1 cellular context compared by ENCODE assay signal in the genomic region with DNA sequence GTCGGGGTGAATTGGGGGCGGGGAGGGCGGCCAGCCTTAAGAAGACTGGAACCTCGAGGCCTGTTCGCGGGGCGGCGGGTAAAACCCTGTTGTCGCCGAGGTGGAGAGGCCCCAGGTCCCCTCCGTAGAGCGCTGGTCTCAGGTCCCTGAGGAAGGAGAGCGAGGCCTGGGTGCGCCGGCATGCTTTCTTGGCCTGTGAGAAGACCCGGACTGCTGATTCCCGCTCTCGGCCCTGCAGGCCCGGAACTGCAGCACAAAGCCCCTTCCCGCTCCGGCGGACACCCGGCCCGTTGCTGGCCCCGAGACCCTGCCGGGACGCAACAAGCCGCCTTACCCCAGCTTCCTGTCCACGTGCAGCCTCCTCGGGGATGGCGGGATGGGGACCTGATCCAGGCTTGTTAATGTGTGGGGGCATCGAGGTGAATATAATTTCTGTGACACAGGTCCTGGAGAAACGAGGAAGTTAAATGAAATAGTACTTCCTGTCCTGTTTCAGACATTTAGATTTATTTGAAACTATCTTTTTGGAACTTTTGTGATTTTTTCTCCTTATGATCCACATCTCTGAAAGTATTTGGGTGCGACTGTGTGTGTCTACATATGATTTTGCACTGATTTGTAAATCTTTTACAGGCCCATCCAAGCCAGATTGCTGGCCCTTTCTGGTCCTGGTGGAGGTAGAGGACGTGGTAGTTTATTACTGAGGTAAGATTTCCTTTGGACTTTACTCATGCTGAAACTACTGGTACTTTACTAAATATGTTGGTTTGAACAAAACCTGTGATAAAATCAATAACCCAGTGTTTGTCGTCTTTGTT.
TF ChIP-seq lines count a peak whose summit lies in the region.

No MANE protein-coding gene starts in this region.

TF ChIP-seq in HepG2, 621 proteins besides CTCF, POLR2A, EP300 and RAD21 (continued from another document and continues in another):
- TF ChIP-seq, protein P1, sequence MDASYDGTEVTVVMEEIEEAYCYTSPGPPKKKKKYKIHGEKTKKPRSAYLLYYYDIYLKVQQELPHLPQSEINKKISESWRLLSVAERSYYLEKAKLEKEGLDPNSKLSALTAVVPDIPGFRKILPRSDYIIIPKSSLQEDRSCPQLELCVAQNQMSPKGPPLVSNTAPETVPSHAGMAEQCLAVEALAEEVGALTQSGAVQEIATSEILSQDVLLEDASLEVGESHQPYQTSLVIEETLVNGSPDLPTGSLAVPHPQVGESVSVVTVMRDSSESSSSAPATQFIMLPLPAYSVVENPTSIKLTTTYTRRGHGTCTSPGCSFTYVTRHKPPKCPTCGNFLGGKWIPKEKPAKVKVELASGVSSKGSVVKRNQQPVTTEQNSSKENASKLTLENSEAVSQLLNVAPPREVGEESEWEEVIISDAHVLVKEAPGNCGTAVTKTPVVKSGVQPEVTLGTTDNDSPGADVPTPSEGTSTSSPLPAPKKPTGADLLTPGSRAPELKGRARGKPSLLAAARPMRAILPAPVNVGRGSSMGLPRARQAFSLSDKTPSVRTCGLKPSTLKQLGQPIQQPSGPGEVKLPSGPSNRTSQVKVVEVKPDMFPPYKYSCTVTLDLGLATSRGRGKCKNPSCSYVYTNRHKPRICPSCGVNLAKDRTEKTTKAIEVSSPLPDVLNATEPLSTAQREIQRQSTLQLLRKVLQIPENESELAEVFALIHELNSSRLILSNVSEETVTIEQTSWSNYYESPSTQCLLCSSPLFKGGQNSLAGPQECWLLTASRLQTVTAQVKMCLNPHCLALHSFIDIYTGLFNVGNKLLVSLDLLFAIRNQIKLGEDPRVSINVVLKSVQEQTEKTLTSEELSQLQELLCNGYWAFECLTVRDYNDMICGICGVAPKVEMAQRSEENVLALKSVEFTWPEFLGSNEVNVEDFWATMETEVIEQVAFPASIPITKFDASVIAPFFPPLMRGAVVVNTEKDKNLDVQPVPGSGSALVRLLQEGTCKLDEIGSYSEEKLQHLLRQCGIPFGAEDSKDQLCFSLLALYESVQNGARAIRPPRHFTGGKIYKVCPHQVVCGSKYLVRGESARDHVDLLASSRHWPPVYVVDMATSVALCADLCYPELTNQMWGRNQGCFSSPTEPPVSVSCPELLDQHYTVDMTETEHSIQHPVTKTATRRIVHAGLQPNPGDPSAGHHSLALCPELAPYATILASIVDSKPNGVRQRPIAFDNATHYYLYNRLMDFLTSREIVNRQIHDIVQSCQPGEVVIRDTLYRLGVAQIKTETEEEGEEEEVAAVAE (CRISPR knock-in tag; IDR thresholded peaks at IDR 0.05; ENCODE audit: borderline replicate concordance) = no peak
- peak; percentile 68; the same call in 1 of the 2 replicates for TF ChIP-seq ZNF343 (CRISPR knock-in tag; IDR thresholded peaks at IDR 0.05)
- TF ChIP-seq ZFP37 (CRISPR knock-in tag; IDR thresholded peaks at IDR 0.05; ENCODE audit: borderline replicate concordance) = no peak
- TF ChIP-seq CREB1 (IDR thresholded peaks at IDR 0.05) = no peak
- no peak for TF ChIP-seq CREB1 (CRISPR knock-in tag; IDR thresholded peaks at IDR 0.05)
- TF ChIP-seq, protein P2, sequence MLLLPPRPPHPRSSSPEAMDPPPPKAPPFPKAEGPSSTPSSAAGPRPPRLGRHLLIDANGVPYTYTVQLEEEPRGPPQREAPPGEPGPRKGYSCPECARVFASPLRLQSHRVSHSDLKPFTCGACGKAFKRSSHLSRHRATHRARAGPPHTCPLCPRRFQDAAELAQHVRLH (CRISPR knock-in tag; IDR thresholded peaks at IDR 0.05; ENCODE audit: borderline replicate concordance, low read depth) = peak; percentile 9; the same call in 1 of the 2 replicates
- TF ChIP-seq NFKBIZ (CRISPR knock-in tag; IDR thresholded peaks at IDR 0.05) = 0 out of 2 replicates have a peak, but pooled peaks have one; percentile 1
- TF ChIP-seq ZBTB7A (CRISPR knock-in tag; IDR thresholded peaks at IDR 0.05) = peak; percentile 78
- no peak; the same call in 1 of the 2 replicates for TF ChIP-seq ZNF678 (CRISPR knock-in tag; IDR thresholded peaks at IDR 0.05)
- peak; percentile 91; the same call in 1 of the 2 replicates for TF ChIP-seq ZNF879 (CRISPR knock-in tag; IDR thresholded peaks at IDR 0.05)
- no peak for TF ChIP-seq SIN3B (IDR thresholded peaks at IDR 0.05; ENCODE audit: low read length)
- TF ChIP-seq AKAP8 (CRISPR knock-in tag; IDR thresholded peaks at IDR 0.05) = peak; percentile 40; the same call in 1 of the 2 replicates
- TF ChIP-seq YEATS4 (CRISPR knock-in tag; IDR thresholded peaks at IDR 0.05; ENCODE audit: borderline replicate concordance) = peak; percentile 65
- TF ChIP-seq KLF15 (CRISPR knock-in tag; IDR thresholded peaks at IDR 0.05; ENCODE audit: borderline replicate concordance) = peak; percentile 23; the same call in 1 of the 2 replicates
- 0 out of 2 replicates have a peak, but pooled peaks have one; percentile 20 for TF ChIP-seq SIX4 (CRISPR knock-in tag; IDR thresholded peaks at IDR 0.05)
- peak; percentile 59 for TF ChIP-seq BHLHE40 (IDR thresholded peaks at IDR 0.05; ENCODE audit: low read length)
- TF ChIP-seq, protein P3, sequence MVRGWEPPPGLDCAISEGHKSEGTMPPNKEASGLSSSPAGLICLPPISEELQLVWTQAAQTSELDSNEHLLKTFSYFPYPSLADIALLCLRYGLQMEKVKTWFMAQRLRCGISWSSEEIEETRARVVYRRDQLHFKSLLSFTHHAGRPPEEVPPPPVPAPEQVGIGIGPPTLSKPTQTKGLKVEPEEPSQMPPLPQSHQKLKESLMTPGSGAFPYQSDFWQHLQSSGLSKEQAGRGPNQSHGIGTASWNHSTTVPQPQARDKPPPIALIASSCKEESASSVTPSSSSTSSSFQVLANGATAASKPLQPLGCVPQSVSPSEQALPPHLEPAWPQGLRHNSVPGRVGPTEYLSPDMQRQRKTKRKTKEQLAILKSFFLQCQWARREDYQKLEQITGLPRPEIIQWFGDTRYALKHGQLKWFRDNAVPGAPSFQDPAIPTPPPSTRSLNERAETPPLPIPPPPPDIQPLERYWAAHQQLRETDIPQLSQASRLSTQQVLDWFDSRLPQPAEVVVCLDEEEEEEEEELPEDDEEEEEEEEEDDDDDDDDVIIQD (CRISPR knock-in tag; IDR thresholded peaks at IDR 0.05; ENCODE audit: low read depth) = peak; percentile 22; the same call in 1 of the 2 replicates
- peak; percentile 96 for TF ChIP-seq SMAD9 (CRISPR knock-in tag; IDR thresholded peaks at IDR 0.05)
- TF ChIP-seq MIER2 (CRISPR knock-in tag; IDR thresholded peaks at IDR 0.05) = peak; percentile 70; the same call in 1 of the 2 replicates
- TF ChIP-seq ZNF329 (CRISPR knock-in tag; IDR thresholded peaks at IDR 0.05; ENCODE audit: low read depth) = peak; percentile 49; the same call in 1 of the 2 replicates
- TF ChIP-seq ZNF543 (CRISPR knock-in tag; IDR thresholded peaks at IDR 0.05) = peak; percentile 87
- TF ChIP-seq DNMT3B (CRISPR knock-in tag; conservative IDR thresholded peaks at IDR 0.05) = no peak; the same call in 1 of the 2 replicates
- no peak for TF ChIP-seq JDP2 (CRISPR knock-in tag; IDR thresholded peaks at IDR 0.05; ENCODE audit: borderline replicate concordance)
- no peak for TF ChIP-seq KDM6A (CRISPR knock-in tag; IDR thresholded peaks at IDR 0.05; ENCODE audit: low read depth)
- no peak; the same call in 1 of the 2 replicates for TF ChIP-seq NR2C2 (CRISPR knock-in tag; IDR thresholded peaks at IDR 0.05; ENCODE audit: borderline replicate concordance)
- no peak for TF ChIP-seq SETDB1 (CRISPR knock-in tag; IDR thresholded peaks at IDR 0.05; ENCODE audit: borderline replicate concordance)
- TF ChIP-seq ZBTB38 (CRISPR knock-in tag; IDR thresholded peaks at IDR 0.05) = no peak; the same call in 1 of the 2 replicates
- peak; percentile 92; the same call in 1 of the 2 replicates for TF ChIP-seq NFATC3 (CRISPR knock-in tag; IDR thresholded peaks at IDR 0.05)
- TF ChIP-seq, protein P4, sequence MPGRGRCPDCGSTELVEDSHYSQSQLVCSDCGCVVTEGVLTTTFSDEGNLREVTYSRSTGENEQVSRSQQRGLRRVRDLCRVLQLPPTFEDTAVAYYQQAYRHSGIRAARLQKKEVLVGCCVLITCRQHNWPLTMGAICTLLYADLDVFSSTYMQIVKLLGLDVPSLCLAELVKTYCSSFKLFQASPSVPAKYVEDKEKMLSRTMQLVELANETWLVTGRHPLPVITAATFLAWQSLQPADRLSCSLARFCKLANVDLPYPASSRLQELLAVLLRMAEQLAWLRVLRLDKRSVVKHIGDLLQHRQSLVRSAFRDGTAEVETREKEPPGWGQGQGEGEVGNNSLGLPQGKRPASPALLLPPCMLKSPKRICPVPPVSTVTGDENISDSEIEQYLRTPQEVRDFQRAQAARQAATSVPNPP (CRISPR knock-in tag; IDR thresholded peaks at IDR 0.05) = 0 out of 2 replicates have a peak, but pooled peaks have one; percentile 21
- TF ChIP-seq, protein P5, sequence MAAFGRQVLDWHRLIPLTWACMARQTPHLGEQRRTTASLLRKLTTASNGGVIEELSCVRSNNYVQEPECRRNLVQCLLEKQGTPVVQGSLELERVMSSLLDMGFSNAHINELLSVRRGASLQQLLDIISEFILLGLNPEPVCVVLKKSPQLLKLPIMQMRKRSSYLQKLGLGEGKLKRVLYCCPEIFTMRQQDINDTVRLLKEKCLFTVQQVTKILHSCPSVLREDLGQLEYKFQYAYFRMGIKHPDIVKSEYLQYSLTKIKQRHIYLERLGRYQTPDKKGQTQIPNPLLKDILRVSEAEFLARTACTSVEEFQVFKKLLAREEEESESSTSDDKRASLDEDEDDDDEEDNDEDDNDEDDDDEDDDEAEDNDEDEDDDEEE (CRISPR knock-in tag; IDR thresholded peaks at IDR 0.05) = peak; percentile 98
- no peak for TF ChIP-seq KDM1A (CRISPR knock-in tag; IDR thresholded peaks at IDR 0.05)
- peak; percentile 80; the same call in 1 of the 2 replicates for TF ChIP-seq LCORL (IDR thresholded peaks at IDR 0.05)
- TF ChIP-seq LCORL (CRISPR knock-in tag; IDR thresholded peaks at IDR 0.05) = no peak
- TF ChIP-seq RARG (CRISPR knock-in tag; IDR thresholded peaks at IDR 0.05; ENCODE audit: low read depth) = no peak; the same call in 1 of the 2 replicates
- TF ChIP-seq, protein P6, sequence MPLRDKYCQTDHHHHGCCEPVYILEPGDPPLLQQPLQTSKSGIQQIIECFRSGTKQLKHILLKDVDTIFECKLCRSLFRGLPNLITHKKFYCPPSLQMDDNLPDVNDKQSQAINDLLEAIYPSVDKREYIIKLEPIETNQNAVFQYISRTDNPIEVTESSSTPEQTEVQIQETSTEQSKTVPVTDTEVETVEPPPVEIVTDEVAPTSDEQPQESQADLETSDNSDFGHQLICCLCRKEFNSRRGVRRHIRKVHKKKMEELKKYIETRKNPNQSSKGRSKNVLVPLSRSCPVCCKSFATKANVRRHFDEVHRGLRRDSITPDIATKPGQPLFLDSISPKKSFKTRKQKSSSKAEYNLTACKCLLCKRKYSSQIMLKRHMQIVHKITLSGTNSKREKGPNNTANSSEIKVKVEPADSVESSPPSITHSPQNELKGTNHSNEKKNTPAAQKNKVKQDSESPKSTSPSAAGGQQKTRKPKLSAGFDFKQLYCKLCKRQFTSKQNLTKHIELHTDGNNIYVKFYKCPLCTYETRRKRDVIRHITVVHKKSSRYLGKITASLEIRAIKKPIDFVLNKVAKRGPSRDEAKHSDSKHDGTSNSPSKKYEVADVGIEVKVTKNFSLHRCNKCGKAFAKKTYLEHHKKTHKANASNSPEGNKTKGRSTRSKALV (CRISPR knock-in tag; IDR thresholded peaks at IDR 0.05) = peak; percentile 2; the same call in 1 of the 2 replicates
- peak; percentile 95 for TF ChIP-seq MYC (CRISPR knock-in tag; IDR thresholded peaks at IDR 0.05; ENCODE audit: borderline replicate concordance)
- no peak; the same call in none of the 2 replicates for TF ChIP-seq HMG20B (CRISPR knock-in tag; conservative IDR thresholded peaks at IDR 0.05)
- TF ChIP-seq, protein P7, sequence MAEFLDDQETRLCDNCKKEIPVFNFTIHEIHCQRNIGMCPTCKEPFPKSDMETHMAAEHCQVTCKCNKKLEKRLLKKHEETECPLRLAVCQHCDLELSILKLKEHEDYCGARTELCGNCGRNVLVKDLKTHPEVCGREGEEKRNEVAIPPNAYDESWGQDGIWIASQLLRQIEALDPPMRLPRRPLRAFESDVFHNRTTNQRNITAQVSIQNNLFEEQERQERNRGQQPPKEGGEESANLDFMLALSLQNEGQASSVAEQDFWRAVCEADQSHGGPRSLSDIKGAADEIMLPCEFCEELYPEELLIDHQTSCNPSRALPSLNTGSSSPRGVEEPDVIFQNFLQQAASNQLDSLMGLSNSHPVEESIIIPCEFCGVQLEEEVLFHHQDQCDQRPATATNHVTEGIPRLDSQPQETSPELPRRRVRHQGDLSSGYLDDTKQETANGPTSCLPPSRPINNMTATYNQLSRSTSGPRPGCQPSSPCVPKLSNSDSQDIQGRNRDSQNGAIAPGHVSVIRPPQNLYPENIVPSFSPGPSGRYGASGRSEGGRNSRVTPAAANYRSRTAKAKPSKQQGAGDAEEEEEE (CRISPR knock-in tag; IDR thresholded peaks at IDR 0.05; ENCODE audit: borderline replicate concordance) = peak; percentile 19; the same call in 1 of the 2 replicates
- TF ChIP-seq, protein P8, sequence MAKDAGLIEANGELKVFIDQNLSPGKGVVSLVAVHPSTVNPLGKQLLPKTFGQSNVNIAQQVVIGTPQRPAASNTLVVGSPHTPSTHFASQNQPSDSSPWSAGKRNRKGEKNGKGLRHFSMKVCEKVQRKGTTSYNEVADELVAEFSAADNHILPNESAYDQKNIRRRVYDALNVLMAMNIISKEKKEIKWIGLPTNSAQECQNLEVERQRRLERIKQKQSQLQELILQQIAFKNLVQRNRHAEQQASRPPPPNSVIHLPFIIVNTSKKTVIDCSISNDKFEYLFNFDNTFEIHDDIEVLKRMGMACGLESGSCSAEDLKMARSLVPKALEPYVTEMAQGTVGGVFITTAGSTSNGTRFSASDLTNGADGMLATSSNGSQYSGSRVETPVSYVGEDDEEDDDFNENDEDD (CRISPR knock-in tag; IDR thresholded peaks at IDR 0.05; ENCODE audit: borderline replicate concordance) = peak; percentile 76; the same call in 1 of the 2 replicates
- TF ChIP-seq SMARCC2 (IDR thresholded peaks at IDR 0.05) = no peak
- no peak for TF ChIP-seq ZNF296 (CRISPR knock-in tag; conservative IDR thresholded peaks at IDR 0.05)
- TF ChIP-seq ZNF777 (CRISPR knock-in tag; IDR thresholded peaks at IDR 0.05) = 0 out of 2 replicates have a peak, but pooled peaks have one; percentile 5
- peak; percentile 84; the same call in 1 of the 2 replicates for TF ChIP-seq MTA1 (CRISPR knock-in tag; IDR thresholded peaks at IDR 0.05; ENCODE audit: borderline replicate concordance)
- peak; percentile 34 for TF ChIP-seq HNRNPH1 (optimal IDR thresholded peaks at IDR 0.05; ENCODE audit: low read depth, low read length)
- TF ChIP-seq, protein P9, sequence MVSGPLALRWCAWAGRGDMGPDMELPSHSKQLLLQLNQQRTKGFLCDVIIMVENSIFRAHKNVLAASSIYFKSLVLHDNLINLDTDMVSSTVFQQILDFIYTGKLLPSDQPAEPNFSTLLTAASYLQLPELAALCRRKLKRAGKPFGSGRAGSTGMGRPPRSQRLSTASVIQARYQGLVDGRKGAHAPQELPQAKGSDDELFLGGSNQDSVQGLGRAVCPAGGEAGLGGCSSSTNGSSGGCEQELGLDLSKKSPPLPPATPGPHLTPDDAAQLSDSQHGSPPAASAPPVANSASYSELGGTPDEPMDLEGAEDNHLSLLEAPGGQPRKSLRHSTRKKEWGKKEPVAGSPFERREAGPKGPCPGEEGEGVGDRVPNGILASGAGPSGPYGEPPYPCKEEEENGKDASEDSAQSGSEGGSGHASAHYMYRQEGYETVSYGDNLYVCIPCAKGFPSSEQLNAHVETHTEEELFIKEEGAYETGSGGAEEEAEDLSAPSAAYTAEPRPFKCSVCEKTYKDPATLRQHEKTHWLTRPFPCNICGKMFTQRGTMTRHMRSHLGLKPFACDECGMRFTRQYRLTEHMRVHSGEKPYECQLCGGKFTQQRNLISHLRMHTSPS (CRISPR knock-in tag; IDR thresholded peaks at IDR 0.05; ENCODE audit: low read depth) = no peak
- TF ChIP-seq SAP130 (CRISPR knock-in tag; IDR thresholded peaks at IDR 0.05; ENCODE audit: low read depth) = peak; percentile 57; the same call in 1 of the 2 replicates
